ENCODE assay signal across 14 cellular contexts in genomic region chr16:19831678-19832077, GRCh38. TPM values are rescaled to one million over a fixed set of nuclear protein-coding genes. Genes with fewer than 3 reads are reported as not detected.
DNase-seq lines count a peak whose midpoint lies in the region; ATAC-seq, FAIRE-seq and TF ChIP-seq lines count a peak whose summit lies in the region.
"Had no signal": no experiment of that assay in that cellular context is flagged by ENCODE, and none has a peak within 500 bp of the region (broad histone marks: within the 10 kb centered on the region; RNA-seq: fewer than 3 reads in every experiment).

No MANE protein-coding gene starts in this region.

- no peaks in the 10 kb centered on the region for H3K27me3 ChIP-seq in IMR-90 (ENCODE audit: control insufficient read depth, insufficient read depth, low read length)
- no peaks in the 10 kb centered on the region for H3K27me3 ChIP-seq in right cardiac atrium (ENCODE audit: control insufficient read depth, insufficient read depth)
- H3K27me3 ChIP-seq in right lobe of liver, result no peaks in the 10 kb centered on the region

- H3K9me3 ChIP-seq in A549, result no peaks in the 10 kb centered on the region
- no peaks in the 10 kb centered on the region for H3K9me3 ChIP-seq in IMR-90 (ENCODE audit: control insufficient read depth, insufficient read depth, low read length)
- no peaks in the 10 kb centered on the region for H3K9me3 ChIP-seq in right cardiac atrium (ENCODE audit: control insufficient read depth, low read length)
- no peaks in the 10 kb centered on the region for H3K9me3 ChIP-seq in right lobe of liver

- in situ Hi-C loops in IMR-90 (cut with MboI; ENCODE audit: low sequenced_read_pairs), result no loop called here

- no peak for FAIRE-seq in A549 (lab: Jason Lieb, UNC)

- no TSS peak for BruUV-seq in IMR-90 (replicated peaks; lab: Mats Ljungman, UMichigan)

- no peak overlapping the region for H3K4me3 ChIP-seq in A549
- no peak overlapping the region for H3K4me3 ChIP-seq in IMR-90 (ENCODE audit: insufficient read depth, low read depth, low read length)
- no peak overlapping the region for H3K4me3 ChIP-seq in right cardiac atrium (ENCODE audit: low read length)
- H3K4me3 ChIP-seq in right lobe of liver, result no peak overlapping the region

- H3K27me3 Mint-ChIP-seq in brain, result peaks cover 3% of the 10 kb centered on the region
- H3K27me3 Mint-ChIP-seq: activated B cell treated with CpG ODN at 0.5 μM for 24 hours; activated T-helper 17 cell treated with anti-CD3 and anti-CD28 coated beads, Interleukin-2, amount 50 U/mL, for 72 hours had no signal

- H2AK5ac ChIP-seq in IMR-90 (ENCODE audit: low read depth, low read length), result no peak overlapping the region

- H3K27ac ChIP-seq in A549, result 0 out of 6 replicates have a peak overlapping the region, but pooled peaks of 1 of the 2 experiments have one; percentile 11
- H3K27ac ChIP-seq in IMR-90 (ENCODE audit: insufficient read depth, low read length), result no peak overlapping the region
- H3K27ac ChIP-seq in right cardiac atrium (ENCODE audit: low read length), result no peak overlapping the region
- no peak overlapping the region for H3K27ac ChIP-seq in right lobe of liver

- intact Hi-C loops in IMR-90 (cut with micrococcal nuclease), result loop anchor here (1.0 kb wide), 1 partner anchor 9 kb away; no protein-coding TSS in a partner anchor
- intact Hi-C loops in right cardiac atrium (cut with DNase I), result no loop called here
- intact Hi-C loops in right lobe of liver (cut with DNase I), result no loop called here

- no peak overlapping the region for H3K18ac ChIP-seq in IMR-90 (ENCODE audit: low read depth, low read length)

- H4K20me1 ChIP-seq in IMR-90 (ENCODE audit: insufficient read depth, low read length), result no peaks in the 10 kb centered on the region

- H2BK120ac ChIP-seq in IMR-90 (ENCODE audit: low read depth, low read length), result no peak overlapping the region; the same call in 1 of the 2 replicates

- no peak overlapping the region for H3K14ac ChIP-seq in IMR-90 (replicated peaks; ENCODE audit: low read depth, low read length)

- H3K79me1 ChIP-seq in IMR-90 (ENCODE audit: low read depth in 1 of 2, low read length in 2 of 2), result no peaks in the 10 kb centered on the region

- peaks cover 26% of the 10 kb centered on the region for H3K36me3 Mint-ChIP-seq in brain

- no peak overlapping the region for H2BK20ac ChIP-seq in IMR-90 (ENCODE audit: low read depth, low read length)

- H3K4me1 Mint-ChIP-seq in brain, result peaks cover 17% of the 10 kb centered on the region
- H3K4me1 Mint-ChIP-seq: activated T-helper 17 cell treated with anti-CD3 and anti-CD28 coated beads, Interleukin-2, amount 50 U/mL, for 72 hours had no signal

- dilution Hi-C loops in IMR-90 (cut with HindIII; ENCODE audit: low sequenced_read_pairs, unreplicated experiment), result no loop called here

- no peak overlapping the region for H2AFZ ChIP-seq in IMR-90 (replicated peaks; ENCODE audit: low read length, poor library complexity)

- peak overlapping the region in 3 of 5 experiments; percentile 13 to 76 (median 37) for H3K27ac Mint-ChIP-seq in brain
- H3K27ac Mint-ChIP-seq: activated B cell treated with CpG ODN at 0.5 μM for 24 hours; activated T-helper 17 cell treated with anti-CD3 and anti-CD28 coated beads, Interleukin-2, amount 50 U/mL, for 72 hours had no signal

- no peak overlapping the region for H3K23ac ChIP-seq in IMR-90 (ENCODE audit: low read depth, low read length)

- H4K91ac ChIP-seq in IMR-90 (ENCODE audit: insufficient read depth, low read depth, low read length), result no peak overlapping the region

- TF ChIP-seq RAD21 in A549 (conservative IDR thresholded peaks at IDR 0.05 in 1 of 2, IDR thresholded peaks at IDR 0.05 in 1 of 2) (no peak), IMR-90 (IDR thresholded peaks at IDR 0.05; ENCODE audit: low read length) (no peak)

- no peak for TF ChIP-seq EP300 in A549 (IDR thresholded peaks at IDR 0.05)

- no peak overlapping the region for H2AK9ac ChIP-seq in IMR-90 (replicated peaks; ENCODE audit: low read depth, low read length, poor library complexity)

- ATAC-seq in A549 (peak; percentile 71 to 83; a peak in 5 of 6 replicates), IMR-90 (ENCODE audit: low read depth) (peak; percentile 95), right cardiac atrium (peak; percentile 76 to 78), right lobe of liver (no peak), GM21576 (IDR thresholded peaks at IDR 0.05; ENCODE audit: unreplicated experiment) (no peak)
- ATAC-seq: activated T-helper 17 cell treated with anti-CD3 and anti-CD28 coated beads, Interleukin-2, amount 50 U/mL, for 72 hours had no signal

- TF ChIP-seq POLR2A in A549 (IDR thresholded peaks at IDR 0.05; ENCODE audit: low read length), result no peak
- TF ChIP-seq POLR2A in IMR-90 (IDR thresholded peaks at IDR 0.05; ENCODE audit: low read depth, low read length), result no peak
- no peak for TF ChIP-seq POLR2A in erythroblast (IDR thresholded peaks at IDR 0.05; ENCODE audit: low read length)
- TF ChIP-seq POLR2A in right lobe of liver (IDR thresholded peaks at IDR 0.05), result no peak

- peaks cover 5% of the 10 kb centered on the region; the same call in 1 of the 2 replicates for H3K9me1 ChIP-seq in IMR-90 (ENCODE audit: insufficient read depth, low read length)

- H3K36me3 ChIP-seq in IMR-90 (ENCODE audit: control insufficient read depth, insufficient read depth, low read length) (no peaks in the 10 kb centered on the region), right lobe of liver (no peaks in the 10 kb centered on the region)

- POLR2A ChIA-PET in A549 (lab: Yijun Ruan, JAX) (interaction anchor here (0.7 kb wide), 1 partner anchor 21 kb away, joined by 5 read pairs; no protein-coding TSS in a partner anchor), IMR-90 (lab: Charles Lee; ENCODE audit: unreplicated experiment) (no interaction called here)

- TF ChIP-seq CTCF in A549 (IDR thresholded peaks at IDR 0.05), result no peak
- no peak for TF ChIP-seq CTCF in IMR-90 (conservative IDR thresholded peaks at IDR 0.05; ENCODE audit: low read depth, low read length)
- no peak for TF ChIP-seq CTCF in brain (conservative IDR thresholded peaks at IDR 0.05)
- no peak for TF ChIP-seq CTCF in right lobe of liver (IDR thresholded peaks at IDR 0.05)

- H3K4me3 Mint-ChIP-seq in brain, result no peak overlapping the region
- H3K4me3 Mint-ChIP-seq: activated B cell treated with CpG ODN at 0.5 μM for 24 hours; activated T-helper 17 cell treated with anti-CD3 and anti-CD28 coated beads, Interleukin-2, amount 50 U/mL, for 72 hours; H9 had no signal

- CTCF ChIA-PET in A549 (lab: Yijun Ruan, JAX) (interaction anchor here (1.2 to 1.7 kb wide), 4 partner anchors 9 to 230 kb away, joined by 4 to 6 read pairs (median 4); no protein-coding TSS in a partner anchor), IMR-90 (lab: Yijun Ruan, JAX) (interaction anchor here (0.6 to 1.2 kb wide), 2 partner anchors 19 to 631 kb away, joined by 3 read pairs; no protein-coding TSS in a partner anchor)

- WGBS in A549 (ENCODE audit: missing lambda C conversion rate), result 56% methylated on average over 6 of the region's 6 CpGs
- WGBS in IMR-90 (ENCODE audit: extremely low coverage in 2 of 2, insufficient read length in 1 of 2), 2 experiments, result no CpG with 5 or more reads among the region's 6 CpGs
- WGBS in right cardiac atrium, result 56% methylated on average over 6 of the region's 6 CpGs
- 81% methylated on average over 6 of the region's 6 CpGs for WGBS in right lobe of liver (ENCODE audit: insufficient coverage, low coverage, low lambda C conversion rate, missing lambda C conversion rate)

- no peaks in the 10 kb centered on the region for H3K9me3 Mint-ChIP-seq in brain
- H3K9me3 Mint-ChIP-seq: activated B cell treated with CpG ODN at 0.5 μM for 24 hours; activated T-helper 17 cell treated with anti-CD3 and anti-CD28 coated beads, Interleukin-2, amount 50 U/mL, for 72 hours; H9 had no signal

- no peak overlapping the region for H4K8ac ChIP-seq in IMR-90 (ENCODE audit: low read depth in 2 of 2, low read length in 2 of 2)

- DNase-seq in A549 (ENCODE audit: low read depth in 1 of 2, low spot score in 1 of 2) (peak in 1 of 2 experiments; percentile 24), IMR-90 (peak; percentile 89), right cardiac atrium (no peak), erythroblast (lab: John Stamatoyannopoulos, UW) (no peak), right lobe of liver (no peak), T-helper 1 cell (no peak)
- DNase-seq: activated B cell treated with CpG ODN at 0.5 μM for 24 hours; GF-D8; H9; NCI-H1436 treated with DMSO at 0.1 percent for 48 hours; stimulated activated CD4-positive, alpha-beta T cell treated with anti-CD3 and anti-CD28 coated beads, Interleukin-4, amount 100 ng/mL, for 4 hours had no signal

- H3K4me1 ChIP-seq in A549 (peaks cover 11% of the 10 kb centered on the region; the same call in 2 of the 3 replicates), IMR-90 (ENCODE audit: control insufficient read depth, insufficient read depth, low read length) (peaks cover 4% of the 10 kb centered on the region), right cardiac atrium (ENCODE audit: control insufficient read depth, insufficient read depth, low read length) (no peaks in the 10 kb centered on the region), right lobe of liver (no peaks in the 10 kb centered on the region)

- no peak overlapping the region for H3K9ac ChIP-seq in IMR-90 (ENCODE audit: low read depth, low read length)

- H3K4ac ChIP-seq in IMR-90 (ENCODE audit: low read depth, low read length), result no peak overlapping the region

- H4K5ac ChIP-seq in IMR-90 (ENCODE audit: low read depth, low read length), result no peak overlapping the region

- H3K4me2 ChIP-seq in A549, result peak overlapping the region; percentile 24; the same call in 2 of the 3 replicates
- no peak overlapping the region for H3K4me2 ChIP-seq in IMR-90 (ENCODE audit: low read depth, low read length)

- H2BK15ac ChIP-seq in IMR-90 (ENCODE audit: low read depth, low read length), result no peak overlapping the region

- H3K56ac ChIP-seq in IMR-90 (ENCODE audit: extremely low read depth, insufficient read depth, low read length), result no peak overlapping the region

- H2BK5ac ChIP-seq in IMR-90 (ENCODE audit: low read depth, low read length, poor library complexity, severe bottlenecking), result no peak overlapping the region

TF ChIP-seq in IMR-90, 13 proteins besides CTCF, POLR2A, EP300 and RAD21 (continues in another document):
- no peak for TF ChIP-seq MAZ (IDR thresholded peaks at IDR 0.05; ENCODE audit: borderline replicate concordance, low read depth, low read length)

RNA-seq across cellular contexts. Expression of gene GPRC5B, which starts 53.0 kb away (rescaled TPM):
- polyA plus RNA-seq in A549 (2011; rRNA removed) (12.1 and 12.8 TPM in 2 replicates), A549 (2017; fragmentation: RNase III; extraction: RNeasy Plus Mini Kit Qiagen cat#74134 plus additional on column Dnase treatment) (19.1 to 26.6 TPM (median 23.6 TPM) in 3 replicates), IMR-90 (2012; rRNA removed) (6.8 and 8.5 TPM in 2 replicates), brain (ENCODE audit: insufficient read depth, low read depth, low replicate concordance) (351 TPM), right cardiac atrium (70.6 TPM)
- polyA plus RNA-seq in A549 (2012; cell fraction: cytosol; rRNA removed), result 25.6 and 45.7 TPM in 2 replicates
- polyA plus RNA-seq in A549 (2012; cell fraction: nucleus; rRNA removed), result 35.0 and 48.2 TPM in 2 replicates
- polyA minus RNA-seq in A549 (2011; rRNA and poly(A)+ RNA removed), result 7.3 and 8.5 TPM in 2 replicates
- total RNA-seq in IMR-90 (2012; rRNA removed) (2.2 and 2.5 TPM in 2 replicates), right cardiac atrium (10 to 100 TPM; 56.4 to 86.8 (median 84.5) TPM), right lobe of liver (10 to 100 TPM in 1 of 6 experiments, 1 to 10 TPM in 5; 2.6 to 20.8 (median 5.1) TPM)
- polyA plus RNA-seq in IMR-90 (2012; cell fraction: cytosol; rRNA removed), result 3.7 and 19.8 TPM in 2 replicates
- 7.0 and 7.6 TPM in 2 replicates for polyA plus RNA-seq in IMR-90 (2012; cell fraction: nucleus; rRNA removed; ENCODE audit: low replicate concordance)
- total RNA-seq: activated T-helper 17 cell treated with anti-CD3 and anti-CD28 coated beads, Interleukin-2, amount 50 U/mL, for 72 hours had no signal

Comparison
In these comparisons a context has a peak if more than half of its experiments do, and no peak if none do; other contexts are left out.
1. ATAC-seq: peak in A549 (2 of 2), IMR-90 (single experiment) and right cardiac atrium (2 of 2); none in right lobe of liver (0 of 4) and GM21576 (single experiment).